ENCODE assay signal across 8 cellular contexts in the genomic region with DNA sequence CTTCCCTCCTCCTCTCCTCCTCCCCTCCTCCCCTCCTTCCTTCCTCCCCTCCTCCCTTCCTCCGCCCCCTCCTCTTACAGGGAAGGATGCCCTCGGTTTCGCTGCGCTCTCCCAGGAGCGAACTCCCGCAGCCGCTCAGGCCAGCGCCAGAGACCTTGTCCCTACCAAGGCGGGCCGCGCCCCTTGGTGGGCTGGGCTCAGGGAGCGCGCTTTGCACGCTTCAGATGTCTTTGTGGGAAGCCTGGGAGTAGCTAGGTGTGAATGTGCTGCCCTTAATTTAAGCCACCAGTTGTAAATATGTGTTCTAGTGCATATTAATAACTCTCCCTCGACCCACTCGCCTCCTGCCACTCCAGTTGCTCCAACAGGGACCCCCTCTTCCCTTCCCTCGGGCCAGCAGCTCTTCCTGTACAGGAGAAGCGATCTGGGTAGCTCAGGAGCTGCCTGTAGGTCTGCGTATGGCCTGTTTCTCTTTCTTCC. TPM values are rescaled to one million over a fixed set of nuclear protein-coding genes. Genes with fewer than 3 reads are reported as not detected.
DNase-seq lines count a peak whose midpoint lies in the region.

No MANE protein-coding gene starts in this region.

- no peaks in the 10 kb centered on the region for H3K9me3 ChIP-seq in effector memory CD4-positive, alpha-beta T cell (ENCODE audit: control insufficient read depth, low read length)
- no peaks in the 10 kb centered on the region for H3K9me3 ChIP-seq in mucosa of stomach (ENCODE audit: control insufficient read depth, low read length)

- DNase-seq in NCI-H146 (lab: John Stamatoyannopoulos, UW) (peak; percentile 36), NCI-H146 treated with DMSO at 0.1 percent for 48 hours (lab: John Stamatoyannopoulos, UW; ENCODE audit: unreplicated experiment) (no peak), SK-MEL-5 (ENCODE audit: low read depth, low spot score) (peak; percentile 13), NCI-H2029 (lab: John Stamatoyannopoulos, UW) (no peak), cerebellar cortex (ENCODE audit: low spot score) (no peak), activated gamma-delta T cell (lab: John Stamatoyannopoulos, UW) (no peak)
- no peak for DNase-seq in effector memory CD4-positive, alpha-beta T cell

- H3K36me3 ChIP-seq in effector memory CD4-positive, alpha-beta T cell (ENCODE audit: control insufficient read depth, insufficient read depth, low read length), result no peaks in the 10 kb centered on the region
- no peaks in the 10 kb centered on the region for H3K36me3 ChIP-seq in mucosa of stomach (ENCODE audit: control insufficient read depth, insufficient read depth, low read length)

- peak overlapping the region; percentile 88 for H3K4me3 ChIP-seq in effector memory CD4-positive, alpha-beta T cell (ENCODE audit: insufficient read depth, low read depth, low read length, poor library complexity, severe bottlenecking)
- no peak overlapping the region for H3K4me3 ChIP-seq in mucosa of stomach (ENCODE audit: low read length)

- in situ Hi-C loops in SK-MEL-5 (cut with HindIII; ENCODE audit: low pct_unique_long_range_greater_than_20kb, low sequenced_read_pairs), result no loop called here

- H3K27ac ChIP-seq in effector memory CD4-positive, alpha-beta T cell (ENCODE audit: insufficient read depth, low read length, poor library complexity, severe bottlenecking), result peak overlapping the region; percentile 25

- peak overlapping the region; percentile 60 for H3K9ac ChIP-seq in mucosa of stomach (ENCODE audit: low read length)

- peaks cover 13% of the 10 kb centered on the region for H3K4me1 ChIP-seq in effector memory CD4-positive, alpha-beta T cell (ENCODE audit: control insufficient read depth, insufficient read depth, low read length, poor library complexity, severe bottlenecking)
- no peaks in the 10 kb centered on the region for H3K4me1 ChIP-seq in mucosa of stomach (ENCODE audit: control insufficient read depth, insufficient read depth, low read length)

- H3K27me3 ChIP-seq in effector memory CD4-positive, alpha-beta T cell (replicated peaks; ENCODE audit: control insufficient read depth, insufficient read depth, low read length, poor library complexity, severe bottlenecking), result no peaks in the 10 kb centered on the region
- H3K27me3 ChIP-seq in mucosa of stomach (ENCODE audit: control insufficient read depth, insufficient read depth, low read length), result peaks cover 44% of the 10 kb centered on the region

RNA-seq across cellular contexts. Expression of a gene that starts 13.4 kb away (rescaled TPM):
- 5.1 and 5.4 TPM in 2 replicates for total RNA-seq in SK-MEL-5 (2014; rRNA removed; shearing (Covaris generic))
- 3.6 and 6.1 TPM in 2 replicates for polyA plus RNA-seq in SK-MEL-5 (2015; cell fraction: cytosol; rRNA removed)
- 3.7 and 3.9 TPM in 2 replicates for polyA plus RNA-seq in SK-MEL-5 (2015; cell fraction: nucleus; rRNA removed)

Comparison
In these comparisons a context has a peak if more than half of its experiments do, and no peak if none do; other contexts are left out.
1. DNase-seq: peak in NCI-H146 (single experiment) and SK-MEL-5 (single experiment); none in NCI-H146 treated with DMSO at 0.1 percent for 48 hours (single experiment), effector memory CD4-positive, alpha-beta T cell (0 of 3), NCI-H2029 (single experiment), cerebellar cortex (single experiment) and activated gamma-delta T cell (single experiment).